ENCODE assay signal across 9 cellular contexts in genomic region chr19:41299046-41299754, GRCh38. TPM values are rescaled to one million over a fixed set of nuclear protein-coding genes. Genes with fewer than 3 reads are reported as not detected.
A peak's percentile ranks its signal among the peaks of the same experiment; 100 is the strongest.
DNase-seq lines count a peak whose midpoint lies in the region; ATAC-seq and TF ChIP-seq lines count a peak whose summit lies in the region.
"Had no signal": no experiment of that assay in that cellular context is flagged by ENCODE, and none has a peak within 500 bp of the region (broad histone marks: within the 10 kb centered on the region; RNA-seq: fewer than 3 reads in every experiment).

No MANE protein-coding gene starts in this region.

- H3K4me3 ChIP-seq in muscle layer of colon (ENCODE audit: low read depth in 1 of 2, low read length in 2 of 2) (no peak overlapping the region), upper lobe of left lung (no peak overlapping the region)

- no peak overlapping the region for H3K4me3 Mint-ChIP-seq in activated T-cell treated with anti-CD3 and anti-CD28 coated beads, Interleukin-2, amount 50 U/mL, for 72 hours
- H3K4me3 Mint-ChIP-seq in activated T-cell treated with anti-CD3 and anti-CD28 coated beads, Interleukin-2, amount 50 U/mL, for 4 hours: no peak overlapping the region
- H3K4me3 Mint-ChIP-seq in central memory CD8-positive, alpha-beta T cell: peak overlapping the region; percentile 23

- peak overlapping the region; percentile 86 for H3K27ac ChIP-seq in muscle layer of colon (ENCODE audit: low read depth, low read length)
- peak overlapping the region; percentile 79 to 86 (median 83) for H3K27ac ChIP-seq in upper lobe of left lung

- DNase-seq in activated T-cell treated with anti-CD3 and anti-CD28 coated beads, Interleukin-2, amount 50 U/mL, for 72 hours: no peak
- DNase-seq in activated T-cell treated with anti-CD3 and anti-CD28 coated beads, Interleukin-2, amount 50 U/mL, for 4 hours: no peak
- no peak for DNase-seq in central memory CD8-positive, alpha-beta T cell (ENCODE audit: low spot score in 2 of 2)
- DNase-seq in upper lobe of left lung (peak in 1 of 2 donors; percentile 56), NCI-H1105 (lab: John Stamatoyannopoulos, UW) (no peak)
- DNase-seq: NCI-H774 had no signal

- H3K9me3 ChIP-seq in muscle layer of colon (ENCODE audit: low read length) (no peaks in the 10 kb centered on the region), upper lobe of left lung (no peaks in the 10 kb centered on the region)

- no peaks in the 10 kb centered on the region for H3K27me3 Mint-ChIP-seq in activated T-cell treated with anti-CD3 and anti-CD28 coated beads, Interleukin-2, amount 50 U/mL, for 72 hours (ENCODE audit: low read depth)
- H3K27me3 Mint-ChIP-seq in activated T-cell treated with anti-CD3 and anti-CD28 coated beads, Interleukin-2, amount 50 U/mL, for 4 hours (ENCODE audit: low read depth): no peaks in the 10 kb centered on the region
- H3K27me3 Mint-ChIP-seq in central memory CD8-positive, alpha-beta T cell: no peaks in the 10 kb centered on the region

- H3K9me3 Mint-ChIP-seq in activated T-cell treated with anti-CD3 and anti-CD28 coated beads, Interleukin-2, amount 50 U/mL, for 72 hours: no peaks in the 10 kb centered on the region
- H3K9me3 Mint-ChIP-seq in activated T-cell treated with anti-CD3 and anti-CD28 coated beads, Interleukin-2, amount 50 U/mL, for 4 hours: no peaks in the 10 kb centered on the region
- no peaks in the 10 kb centered on the region for H3K9me3 Mint-ChIP-seq in central memory CD8-positive, alpha-beta T cell

- peak overlapping the region; percentile 84 for H3K27ac Mint-ChIP-seq in activated T-cell treated with anti-CD3 and anti-CD28 coated beads, Interleukin-2, amount 50 U/mL, for 72 hours
- H3K27ac Mint-ChIP-seq in central memory CD8-positive, alpha-beta T cell (ENCODE audit: low read depth): peak overlapping the region; percentile 94

- no peak overlapping the region for H3K9ac ChIP-seq in muscle layer of colon (ENCODE audit: low read length)

- H3K36me3 ChIP-seq in muscle layer of colon (ENCODE audit: insufficient read depth, low read length) (peaks cover 70% of the 10 kb centered on the region), upper lobe of left lung (peaks cover 10 to 98% (median 64%) of the 10 kb centered on the region in 4 donors)

- 48 to 56% methylated on average over 10 of the region's 10 CpGs for WGBS in upper lobe of left lung, 2 donors

- TF ChIP-seq CTCF in upper lobe of left lung (IDR thresholded peaks at IDR 0.05): no peak

- no peak for TF ChIP-seq POLR2A in upper lobe of left lung (IDR thresholded peaks at IDR 0.05)

- H3K36me3 Mint-ChIP-seq in activated T-cell treated with anti-CD3 and anti-CD28 coated beads, Interleukin-2, amount 50 U/mL, for 72 hours (ENCODE audit: insufficient read depth in 2 of 2): peaks cover 30 to 38% of the 10 kb centered on the region in 2 donors
- H3K36me3 Mint-ChIP-seq in activated T-cell treated with anti-CD3 and anti-CD28 coated beads, Interleukin-2, amount 50 U/mL, for 4 hours (ENCODE audit: insufficient read depth): peaks cover 64% of the 10 kb centered on the region
- peaks cover 77% of the 10 kb centered on the region for H3K36me3 Mint-ChIP-seq in central memory CD8-positive, alpha-beta T cell (ENCODE audit: insufficient read depth)

- no peaks in the 10 kb centered on the region for H3K27me3 ChIP-seq in muscle layer of colon (ENCODE audit: control insufficient read depth in 1 of 2, insufficient read depth in 2 of 2, low read length in 2 of 2)
- H3K27me3 ChIP-seq in upper lobe of left lung: no peaks in the 10 kb centered on the region

- H3K4me1 ChIP-seq in muscle layer of colon (ENCODE audit: insufficient read depth, low read length): peaks cover 42% of the 10 kb centered on the region
- H3K4me1 ChIP-seq in upper lobe of left lung: peaks cover 41 to 66% (median 54%) of the 10 kb centered on the region in 4 donors

- ATAC-seq in activated T-cell treated with anti-CD3 and anti-CD28 coated beads, Interleukin-2, amount 50 U/mL, for 72 hours (replicated peaks in 1 of 2): no peak
- ATAC-seq in activated T-cell treated with anti-CD3 and anti-CD28 coated beads, Interleukin-2, amount 50 U/mL, for 4 hours: no peak
- no peak for ATAC-seq in central memory CD8-positive, alpha-beta T cell (replicated peaks; ENCODE audit: extremely low read depth, poor library complexity, severe bottlenecking)
- ATAC-seq in upper lobe of left lung (ENCODE audit: low FRiP score in 2 of 2): peak in 1 of 2 donors; percentile 47
- no peak for ATAC-seq in GM18909 (IDR thresholded peaks at IDR 0.05; ENCODE audit: poor library complexity, unreplicated experiment)
- no peak for ATAC-seq in HG03139 (IDR thresholded peaks at IDR 0.05; ENCODE audit: unreplicated experiment)

- peak in 2 of 4 donors; percentile 62 to 94 for TF ChIP-seq EP300 in upper lobe of left lung (IDR thresholded peaks at IDR 0.05)

- peaks cover 98% of the 10 kb centered on the region for H3K4me1 Mint-ChIP-seq in activated T-cell treated with anti-CD3 and anti-CD28 coated beads, Interleukin-2, amount 50 U/mL, for 72 hours (ENCODE audit: low read depth)
- peaks cover 88% of the 10 kb centered on the region for H3K4me1 Mint-ChIP-seq in activated T-cell treated with anti-CD3 and anti-CD28 coated beads, Interleukin-2, amount 50 U/mL, for 4 hours (ENCODE audit: low read depth)
- peaks cover 92% of the 10 kb centered on the region for H3K4me1 Mint-ChIP-seq in central memory CD8-positive, alpha-beta T cell

RNA-seq across cellular contexts. Expression of gene CCDC97, which starts 10.8 kb away (rescaled TPM):
- total RNA-seq in activated T-cell treated with anti-CD3 and anti-CD28 coated beads, Interleukin-2, amount 50 U/mL, for 72 hours: 10 to 100 TPM; 28.8 to 33.4 TPM
- 10 to 100 TPM; 33.8 to 40.5 (median 35.1) TPM for total RNA-seq in activated T-cell treated with anti-CD3 and anti-CD28 coated beads, Interleukin-2, amount 50 U/mL, for 4 hours
- 10 to 100 TPM; 22.0 to 36.7 (median 27.0) TPM for total RNA-seq in upper lobe of left lung

RNA-seq across cellular contexts. Expression of gene HNRNPUL1, which starts 35.0 kb away (rescaled TPM):
- total RNA-seq in activated T-cell treated with anti-CD3 and anti-CD28 coated beads, Interleukin-2, amount 50 U/mL, for 72 hours: 100 to 1,000 TPM; 276 to 351 TPM
- total RNA-seq in activated T-cell treated with anti-CD3 and anti-CD28 coated beads, Interleukin-2, amount 50 U/mL, for 4 hours: 100 to 1,000 TPM; 224 to 248 (median 238) TPM
- total RNA-seq in upper lobe of left lung: 100 to 1,000 TPM; 152 to 351 (median 211) TPM

RNA-seq across cellular contexts. Expression of gene TGFB1, which starts 54.5 kb away (rescaled TPM):
- total RNA-seq in activated T-cell treated with anti-CD3 and anti-CD28 coated beads, Interleukin-2, amount 50 U/mL, for 72 hours: 10 to 100 TPM; 93.5 to 94.2 TPM
- total RNA-seq in activated T-cell treated with anti-CD3 and anti-CD28 coated beads, Interleukin-2, amount 50 U/mL, for 4 hours: 100 to 1,000 TPM; 134 to 168 (median 142) TPM
- 100 to 1,000 TPM in 2 of 6 donors, 10 to 100 TPM in 4; 28.5 to 138 (median 76.8) TPM for total RNA-seq in upper lobe of left lung
